23 cellular contexts compared by ENCODE assay signal in the genomic region with DNA sequence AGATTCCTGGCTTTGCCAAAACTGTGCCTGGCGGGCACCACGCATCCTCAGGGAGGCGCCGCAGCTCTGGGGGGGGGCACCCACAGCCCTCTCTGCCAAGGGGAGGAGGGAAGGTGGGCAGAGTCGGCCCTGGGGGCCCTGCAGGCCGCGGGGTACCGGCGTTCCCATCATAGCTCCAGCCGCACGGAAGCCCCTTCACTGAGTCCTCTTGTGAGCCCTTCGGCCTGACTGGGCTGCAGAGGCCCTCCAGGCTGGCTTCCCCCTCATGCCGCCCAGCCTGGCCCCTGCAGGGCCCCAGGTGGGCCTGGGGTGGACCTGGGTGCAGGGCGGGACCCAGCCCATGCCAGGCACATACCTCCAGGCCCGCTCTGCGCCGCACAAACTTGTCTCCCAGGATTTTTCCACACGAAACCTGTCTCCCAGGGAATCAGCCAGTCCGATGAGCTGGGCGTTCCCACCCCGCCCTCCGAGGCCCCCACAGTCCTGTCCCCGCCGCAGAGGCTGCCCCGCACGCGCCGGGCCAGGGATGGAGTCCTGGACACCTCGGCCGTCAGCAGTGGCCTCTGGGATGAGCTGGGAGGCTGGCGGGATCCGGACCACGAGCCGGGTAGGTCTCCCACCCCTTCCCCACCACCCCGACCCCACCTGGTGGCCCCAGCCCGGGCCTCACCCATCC. TPM values are rescaled to one million over a fixed set of nuclear protein-coding genes. Genes with fewer than 3 reads are reported as not detected.
DNase-seq lines count a peak whose midpoint lies in the region; ATAC-seq and TF ChIP-seq lines count a peak whose summit lies in the region.
"Had no signal": no experiment of that assay in that cellular context is flagged by ENCODE, and none has a peak within 500 bp of the region (broad histone marks: within the 10 kb centered on the region; RNA-seq: fewer than 3 reads in every experiment).

No MANE protein-coding gene starts in this region.

- ATAC-seq in HCT116 (no peak), esophagus mucosa (peak; percentile 3), GM21619 (IDR thresholded peaks at IDR 0.05; ENCODE audit: unreplicated experiment) (no peak), GM18858 (IDR thresholded peaks at IDR 0.05; ENCODE audit: unreplicated experiment) (no peak)

- H3K9me2 ChIP-seq in HCT116 (ENCODE audit: insufficient read depth) = no peaks in the 10 kb centered on the region

- H3K36me3 ChIP-seq in HCT116 (ENCODE audit: control insufficient read depth in 1 of 2, insufficient read depth in 2 of 2, low read length in 2 of 2) = peaks cover 0 to 13% of the 10 kb centered on the region in 2 experiments; a peak in 1 of 4 replicates

- H3K27ac ChIP-seq in HCT116 (ENCODE audit: low read depth, low read length) = peak overlapping the region; percentile 40; the same call in 1 of the 2 replicates
- H3K27ac ChIP-seq in RWPE1 = peak overlapping the region; percentile 98
- H3K27ac ChIP-seq in skin epidermis = peak overlapping the region; percentile 53 to 97 (median 92)
- H3K27ac ChIP-seq: GM23248, HL-60, KMS-11 had no signal

- DNase-seq in HCT116 (ENCODE audit: low read depth, low spot score) (no peak), RWPE1 (ENCODE audit: low spot score) (no peak), T-helper 9 cell (no peak)
- DNase-seq: CD4-positive, CD25-positive, alpha-beta regulatory T cell; DMS79; GM23248; H9; NCI-H1105; NCI-H146; NCI-H2029 treated with DMSO at 0.1 percent for 48 hours; NCI-H226; NCI-H524; NCI-H774; NK-92 treated with Interleukin-12 subunit alpha and Interleukin-12 subunit beta, amount 100 ng/mL, for 24 hours had no signal

- POLR2A ChIA-PET in HCT116 (lab: Charles Lee) (interaction anchor here (1.8 kb wide), 1 partner anchor 15 kb away, joined by 5 read pairs; no protein-coding TSS in a partner anchor), RWPE1 (lab: Yijun Ruan, JAX; ENCODE audit: low non-redundant PET) (interaction anchor here (0.5 kb wide), 1 partner anchor 18 kb away, joined by 3 read pairs; no protein-coding TSS in a partner anchor)

- H3K4me3 ChIP-seq in HCT116 (replicated peaks in 1 of 2; ENCODE audit: low read depth in 1 of 2, low read length in 2 of 2) (no peak overlapping the region), skin epidermis (peak overlapping the region; percentile 31 to 55 (median 49))
- H3K4me3 ChIP-seq: GM23248 had no signal

- H3K9me3 ChIP-seq in HCT116 (ENCODE audit: control insufficient read depth in 1 of 2, insufficient read depth in 1 of 2, low read depth in 1 of 2, low read length in 2 of 2) = no peaks in the 10 kb centered on the region

- no peak overlapping the region for H2AFZ ChIP-seq in HCT116 (ENCODE audit: low read depth, low read length, poor library complexity, severe bottlenecking)
- H2AFZ ChIP-seq: GM23248 had no signal

- CTCF ChIA-PET in HCT116 (lab: Charles Lee) = no interaction called here
- CTCF ChIA-PET in RWPE1 (lab: Yijun Ruan, JAX) = no interaction called here

- TF ChIP-seq CTCF in HCT116 (IDR thresholded peaks at IDR 0.05 in 2 of 3, conservative IDR thresholded peaks at IDR 0.05 in 1 of 3; ENCODE audit: borderline replicate concordance in 1 of 3, insufficient read depth in 1 of 3, low read depth in 2 of 3, low read length in 2 of 3) = no peak
- no peak for TF ChIP-seq CTCF in RWPE1 (conservative IDR thresholded peaks at IDR 0.05; ENCODE audit: low read depth)

- no peak overlapping the region for H3K9ac ChIP-seq in HCT116 (ENCODE audit: low read length)
- H3K9ac ChIP-seq: GM23248, KMS-11 had no signal

- no peak for TF ChIP-seq POLR2A in HCT116 (IDR thresholded peaks at IDR 0.05; ENCODE audit: borderline replicate concordance, extremely low read depth, insufficient read depth, insufficient read length)

- H3K79me2 ChIP-seq in HCT116 (ENCODE audit: insufficient read depth, low read length) = peaks cover 32% of the 10 kb centered on the region

- peak overlapping the region; percentile 99 for H3K4me2 ChIP-seq in HCT116 (ENCODE audit: low read length)
- H3K4me2 ChIP-seq: KMS-11 had no signal

- BruUV-seq in HCT116 (replicated peaks; lab: Mats Ljungman, UMichigan) = no TSS peak

- H3K27me3 ChIP-seq in HCT116 (ENCODE audit: insufficient read depth, low read length) = no peaks in the 10 kb centered on the region

- TF ChIP-seq RAD21 in HCT116 (IDR thresholded peaks at IDR 0.05; ENCODE audit: low read depth) = no peak

- RAD21 ChIA-PET in HCT116 (lab: Charles Lee; ENCODE audit: low non-redundant PET in 1 of 2, low total read pairs in 2 of 2, uncharacterized antibody in 2 of 2, unreplicated experiment in 2 of 2) = no interaction called here

- intact Hi-C loops in HCT116 (cut with micrococcal nuclease) = loop anchor here (10.0 kb wide), 1 partner anchor 87 kb away; the partner anchor contains the start of gene IFITM2

- H3K4me1 ChIP-seq in HCT116 (ENCODE audit: control insufficient read depth in 1 of 2, insufficient read depth in 2 of 2, low read length in 2 of 2) = peaks cover 30 to 49% of the 10 kb centered on the region in 2 experiments

- H4K20me1 ChIP-seq in HCT116 (ENCODE audit: insufficient read depth) = no peaks in the 10 kb centered on the region

TF ChIP-seq in HCT116, 20 proteins besides CTCF, POLR2A, EP300 and RAD21 (continues in another document):
- TF ChIP-seq ELF1 (IDR thresholded peaks at IDR 0.05; ENCODE audit: borderline replicate concordance, low read depth) (no peak), SP1 (IDR thresholded peaks at IDR 0.05; ENCODE audit: low read depth) (no peak), EGR1 (IDR thresholded peaks at IDR 0.05; ENCODE audit: low read depth) (no peak), MAX (IDR thresholded peaks at IDR 0.05) (no peak), EZH2 (IDR thresholded peaks at IDR 0.05) (no peak), CBX3 (IDR thresholded peaks at IDR 0.05; ENCODE audit: low read depth) (no peak), CEBPB (IDR thresholded peaks at IDR 0.05; ENCODE audit: low read depth) (no peak), ZNF274 (IDR thresholded peaks at IDR 0.05; ENCODE audit: low read depth, low read length) (no peak), POLR2AphosphoS5 (IDR thresholded peaks at IDR 0.05; ENCODE audit: low read depth, low read length) (no peak), SIN3A (IDR thresholded peaks at IDR 0.05; ENCODE audit: low read depth) (no peak)
- TF ChIP-seq, protein P1, sequence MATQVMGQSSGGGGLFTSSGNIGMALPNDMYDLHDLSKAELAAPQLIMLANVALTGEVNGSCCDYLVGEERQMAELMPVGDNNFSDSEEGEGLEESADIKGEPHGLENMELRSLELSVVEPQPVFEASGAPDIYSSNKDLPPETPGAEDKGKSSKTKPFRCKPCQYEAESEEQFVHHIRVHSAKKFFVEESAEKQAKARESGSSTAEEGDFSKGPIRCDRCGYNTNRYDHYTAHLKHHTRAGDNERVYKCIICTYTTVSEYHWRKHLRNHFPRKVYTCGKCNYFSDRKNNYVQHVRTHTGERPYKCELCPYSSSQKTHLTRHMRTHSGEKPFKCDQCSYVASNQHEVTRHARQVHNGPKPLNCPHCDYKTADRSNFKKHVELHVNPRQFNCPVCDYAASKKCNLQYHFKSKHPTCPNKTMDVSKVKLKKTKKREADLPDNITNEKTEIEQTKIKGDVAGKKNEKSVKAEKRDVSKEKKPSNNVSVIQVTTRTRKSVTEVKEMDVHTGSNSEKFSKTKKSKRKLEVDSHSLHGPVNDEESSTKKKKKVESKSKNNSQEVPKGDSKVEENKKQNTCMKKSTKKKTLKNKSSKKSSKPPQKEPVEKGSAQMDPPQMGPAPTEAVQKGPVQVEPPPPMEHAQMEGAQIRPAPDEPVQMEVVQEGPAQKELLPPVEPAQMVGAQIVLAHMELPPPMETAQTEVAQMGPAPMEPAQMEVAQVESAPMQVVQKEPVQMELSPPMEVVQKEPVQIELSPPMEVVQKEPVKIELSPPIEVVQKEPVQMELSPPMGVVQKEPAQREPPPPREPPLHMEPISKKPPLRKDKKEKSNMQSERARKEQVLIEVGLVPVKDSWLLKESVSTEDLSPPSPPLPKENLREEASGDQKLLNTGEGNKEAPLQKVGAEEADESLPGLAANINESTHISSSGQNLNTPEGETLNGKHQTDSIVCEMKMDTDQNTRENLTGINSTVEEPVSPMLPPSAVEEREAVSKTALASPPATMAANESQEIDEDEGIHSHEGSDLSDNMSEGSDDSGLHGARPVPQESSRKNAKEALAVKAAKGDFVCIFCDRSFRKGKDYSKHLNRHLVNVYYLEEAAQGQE (IDR thresholded peaks at IDR 0.05; ENCODE audit: low read depth) = no peak
- TF ChIP-seq, protein P2, sequence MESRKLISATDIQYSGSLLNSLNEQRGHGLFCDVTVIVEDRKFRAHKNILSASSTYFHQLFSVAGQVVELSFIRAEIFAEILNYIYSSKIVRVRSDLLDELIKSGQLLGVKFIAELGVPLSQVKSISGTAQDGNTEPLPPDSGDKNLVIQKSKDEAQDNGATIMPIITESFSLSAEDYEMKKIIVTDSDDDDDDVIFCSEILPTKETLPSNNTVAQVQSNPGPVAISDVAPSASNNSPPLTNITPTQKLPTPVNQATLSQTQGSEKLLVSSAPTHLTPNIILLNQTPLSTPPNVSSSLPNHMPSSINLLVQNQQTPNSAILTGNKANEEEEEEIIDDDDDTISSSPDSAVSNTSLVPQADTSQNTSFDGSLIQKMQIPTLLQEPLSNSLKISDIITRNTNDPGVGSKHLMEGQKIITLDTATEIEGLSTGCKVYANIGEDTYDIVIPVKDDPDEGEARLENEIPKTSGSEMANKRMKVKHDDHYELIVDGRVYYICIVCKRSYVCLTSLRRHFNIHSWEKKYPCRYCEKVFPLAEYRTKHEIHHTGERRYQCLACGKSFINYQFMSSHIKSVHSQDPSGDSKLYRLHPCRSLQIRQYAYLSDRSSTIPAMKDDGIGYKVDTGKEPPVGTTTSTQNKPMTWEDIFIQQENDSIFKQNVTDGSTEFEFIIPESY (IDR thresholded peaks at IDR 0.05; ENCODE audit: extremely low read depth, insufficient replicate concordance, low read length) = no peak
- TF ChIP-seq, protein P3, sequence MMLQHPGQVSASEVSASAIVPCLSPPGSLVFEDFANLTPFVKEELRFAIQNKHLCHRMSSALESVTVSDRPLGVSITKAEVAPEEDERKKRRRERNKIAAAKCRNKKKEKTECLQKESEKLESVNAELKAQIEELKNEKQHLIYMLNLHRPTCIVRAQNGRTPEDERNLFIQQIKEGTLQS (IDR thresholded peaks at IDR 0.05) = no peak

RNA-seq across cellular contexts. Expression of gene PKP3, which starts 1.8 kb away (rescaled TPM):
- 157 TPM for total RNA-seq in HCT116 (2021; ENCODE audit: unreplicated experiment)
- polyA plus RNA-seq in HCT116 (2012) = 124 and 128 TPM in 2 replicates
- total RNA-seq in esophagus mucosa = 359 TPM
- total RNA-seq: SK-MEL-5 had no signal

RNA-seq across cellular contexts. Expression of gene SIGIRR, which starts 22.6 kb away (rescaled TPM):
- 85.6 TPM for total RNA-seq in HCT116 (2021; ENCODE audit: unreplicated experiment)
- polyA plus RNA-seq in HCT116 (2012) = 96.6 and 99.1 TPM in 2 replicates
- 15.4 TPM for total RNA-seq in esophagus mucosa

RNA-seq across cellular contexts. Expression of gene B4GALNT4, which starts 22.9 kb away (rescaled TPM):
- total RNA-seq in HCT116 (2021; ENCODE audit: unreplicated experiment) = 54.3 TPM
- polyA plus RNA-seq in HCT116 (2012) = 33.3 and 35.8 TPM in 2 replicates
- 0.32 TPM for total RNA-seq in esophagus mucosa
- total RNA-seq: HT-29 had no signal
- polyA plus RNA-seq: CD4-positive, CD25-positive, alpha-beta regulatory T cell had no signal

RNA-seq across cellular contexts. Expression of gene ANO9, which starts 49.6 kb away (rescaled TPM):
- total RNA-seq in HCT116 (2021; ENCODE audit: unreplicated experiment) = 70.3 TPM
- polyA plus RNA-seq in HCT116 (2012) = 53.8 and 55.2 TPM in 2 replicates
- 12.8 TPM for total RNA-seq in esophagus mucosa
- total RNA-seq: GM23248, SK-MEL-5 had no signal
- polyA plus RNA-seq: BJ, GM23248 had no signal

RNA-seq across cellular contexts. Expression of gene PTDSS2, which starts 57.8 kb away (rescaled TPM):
- total RNA-seq in HCT116 (2021; ENCODE audit: unreplicated experiment) (40.1 TPM), esophagus mucosa (12.0 TPM)
- 32.1 and 33.3 TPM in 2 replicates for polyA plus RNA-seq in HCT116 (2012)

Comparison
In these comparisons a context has a peak if more than half of its experiments do, and no peak if none do; other contexts are left out.
1. H3K27ac ChIP-seq: peak in every context shown above with its lines; median percentile 98 in RWPE1; 92 in skin epidermis; 40 in HCT116.
2. H3K4me3 ChIP-seq: peak in skin epidermis (7 of 7); none in HCT116 (0 of 2).
3. RNA of gene B4GALNT4, which starts 22.9 kb away (total RNA-seq): 54.3 TPM in HCT116 (single experiment); 0.32 TPM in esophagus mucosa (single experiment); every median in the first group is over 10 times any median in the second.